Comparison of ENCODE assay signal across 8 cellular contexts in the genomic region with DNA sequence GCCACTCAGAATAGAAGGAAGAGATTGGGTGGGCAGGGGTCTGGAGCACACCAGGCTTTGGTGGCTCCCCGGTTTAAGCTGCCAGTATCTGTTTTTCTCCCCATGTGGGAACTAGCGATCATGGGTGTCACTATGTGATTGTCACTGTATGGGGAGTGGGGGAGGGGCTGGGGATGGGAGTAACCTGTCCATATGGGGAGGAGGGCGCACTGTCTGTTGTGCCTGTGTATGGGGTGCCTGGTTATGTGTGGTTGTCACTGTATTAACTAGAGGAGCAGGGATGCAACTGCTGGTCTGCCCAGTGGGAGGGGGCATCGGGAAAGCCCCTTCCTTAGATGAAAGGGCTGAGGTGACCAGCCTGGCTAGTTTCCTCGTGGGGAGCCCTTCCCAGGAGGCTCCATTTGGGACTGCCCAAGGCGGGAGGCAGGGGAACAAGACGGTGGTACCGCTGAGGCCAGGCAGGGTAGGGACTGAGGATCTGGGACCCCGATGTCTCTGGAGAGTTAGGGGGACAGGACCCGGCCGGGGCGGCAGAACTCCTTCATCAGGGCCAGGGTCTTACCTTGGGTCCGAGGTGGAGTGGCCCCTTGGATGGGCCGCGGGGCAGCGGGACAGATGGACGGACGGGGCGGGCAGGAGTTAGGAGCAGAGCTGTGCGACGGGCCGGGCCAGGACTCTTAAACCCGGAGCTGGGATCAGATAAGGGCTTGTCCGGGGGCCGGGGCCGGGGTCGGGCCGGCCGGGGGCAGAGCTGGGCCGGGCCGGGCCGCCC. TPM values are rescaled to one million over a fixed set of nuclear protein-coding genes. Genes with fewer than 3 reads are reported as not detected.
DNase-seq lines count a peak whose midpoint lies in the region; TF ChIP-seq lines count a peak whose summit lies in the region.

Gene KCNJ10 (minus strand): TSS at position 701 of the 772 bp plus-strand sequence. CDS start 27,628 bp downstream, outside the sequence.

- CTCF ChIA-PET in Caco-2 (lab: Charles Lee): interaction anchor here (0.7 to 1.3 kb wide), 3 partner anchors 9 to 24 kb away, joined by 3 to 4 read pairs (median 4); no protein-coding TSS in a partner anchor

- peak within 1 kb of the TSS; percentile 57 for H3K4me3 ChIP-seq in Caco-2 (ENCODE audit: low read depth, low read length)
- H3K4me3 ChIP-seq in Peyer's patch: peak within 1 kb of the TSS; percentile 42 to 55 (median 53)
- peak within 1 kb of the TSS; percentile 33 to 40 for H3K4me3 ChIP-seq in esophagus (ENCODE audit: low read depth in 1 of 2, low read length in 2 of 2)

- H3K4me1 ChIP-seq in Caco-2 (peaks cover 8% of the 10 kb centered on the region), Peyer's patch (peaks cover 0 to 8% (median 4%) of the 10 kb centered on the region in 4 donors), esophagus (ENCODE audit: control insufficient read depth in 2 of 2, insufficient read depth in 2 of 2, low read length in 1 of 2) (peaks cover 2 to 5% of the 10 kb centered on the region in 2 donors)

- DNase-seq in Caco-2: peak in 1 of 2 experiments; percentile 10
- DNase-seq in Peyer's patch: no peak
- DNase-seq in osteocyte (ENCODE audit: extremely low spot score, unreplicated experiment): no peak
- DNase-seq in GM20000 (ENCODE audit: low spot score): no peak
- no peak for DNase-seq in foreskin melanocyte
- no peak for DNase-seq in UCSD-AML1 (lab: John Stamatoyannopoulos, UW; ENCODE audit: unreplicated experiment)
- DNase-seq in cerebellar nuclear complex (lab: John Stamatoyannopoulos, UW): no peak

- TF ChIP-seq CTCF in Caco-2 (IDR thresholded peaks at IDR 0.05; ENCODE audit: insufficient read depth in 1 of 2, low read depth in 1 of 2, low read length in 1 of 2, severe bottlenecking in 1 of 2, unreplicated experiment in 1 of 2): no peak
- no peak for TF ChIP-seq CTCF in Peyer's patch (IDR thresholded peaks at IDR 0.05)
- TF ChIP-seq CTCF in osteocyte (IDR thresholded peaks at IDR 0.05): no peak
- TF ChIP-seq CTCF in GM20000 (IDR thresholded peaks at IDR 0.05; ENCODE audit: extremely low read depth, missing control alignments): no peak

- H3K27ac Mint-ChIP-seq in Caco-2 (ENCODE audit: unreplicated experiment): no peak within 1 kb of the TSS
- H3K27ac Mint-ChIP-seq in osteocyte (ENCODE audit: unreplicated experiment): no peak within 1 kb of the TSS

- no peak for TF ChIP-seq POLR2A in Peyer's patch (IDR thresholded peaks at IDR 0.05)

- H3K36me3 Mint-ChIP-seq in Caco-2 (ENCODE audit: insufficient read depth, unreplicated experiment) (peaks cover 9% of the 10 kb centered on the region), osteocyte (ENCODE audit: unreplicated experiment) (no peaks in the 10 kb centered on the region)

- H3K9me3 ChIP-seq in Caco-2 (no peaks in the 10 kb centered on the region), Peyer's patch (no peaks in the 10 kb centered on the region), esophagus (ENCODE audit: control insufficient read depth in 2 of 2, insufficient read depth in 1 of 2, low read depth in 1 of 2, low read length in 1 of 2) (no peaks in the 10 kb centered on the region)

- H3K4me1 Mint-ChIP-seq in Caco-2 (ENCODE audit: low read depth, unreplicated experiment) (no peaks in the 10 kb centered on the region), osteocyte (ENCODE audit: unreplicated experiment) (peaks cover 7% of the 10 kb centered on the region)

- H3K27me3 Mint-ChIP-seq in Caco-2 (ENCODE audit: insufficient read depth, unreplicated experiment) (peaks cover 15% of the 10 kb centered on the region), osteocyte (ENCODE audit: unreplicated experiment) (peaks cover 80% of the 10 kb centered on the region)

- H3K9me3 Mint-ChIP-seq in Caco-2 (ENCODE audit: unreplicated experiment) (no peaks in the 10 kb centered on the region), osteocyte (ENCODE audit: unreplicated experiment) (no peaks in the 10 kb centered on the region)

- BruUV-seq in Caco-2 (replicated peaks; lab: Mats Ljungman, UMichigan): no TSS peak

- H3K4me3 Mint-ChIP-seq in Caco-2 (ENCODE audit: unreplicated experiment) (peak within 1 kb of the TSS; percentile 92), osteocyte (ENCODE audit: unreplicated experiment) (peak within 1 kb of the TSS; percentile 92)

- POLR2A ChIA-PET in Caco-2 (lab: Charles Lee): no interaction called here

- H3K27me3 ChIP-seq in Caco-2 (replicated peaks; ENCODE audit: control insufficient read depth, insufficient read depth, low read length) (no peaks in the 10 kb centered on the region), Peyer's patch (no peaks in the 10 kb centered on the region), esophagus (ENCODE audit: control insufficient read depth in 1 of 2, insufficient read depth in 2 of 2, low read length in 2 of 2) (no peaks in the 10 kb centered on the region)

- no peak within 1 kb of the TSS for H3K27ac ChIP-seq in Peyer's patch
- no peak within 1 kb of the TSS for H3K27ac ChIP-seq in esophagus (ENCODE audit: low read depth in 2 of 2, low read length in 1 of 2)

- WGBS in esophagus, 2 donors: 13% methylated on average over 31 to 32 of the region's 32 CpGs

- intact Hi-C loops in Caco-2 (cut with micrococcal nuclease; ENCODE audit: unreplicated experiment): loop anchor here (1.0 to 2.0 kb wide), 2 partner anchors 8 to 23 kb away; no protein-coding TSS in a partner anchor

- H3K36me3 ChIP-seq in Caco-2 (ENCODE audit: control insufficient read depth, insufficient read depth, low read length) (no peaks in the 10 kb centered on the region), Peyer's patch (no peaks in the 10 kb centered on the region), esophagus (ENCODE audit: control insufficient read depth in 2 of 2, insufficient read depth in 2 of 2, low read length in 1 of 2) (no peaks in the 10 kb centered on the region)

RNA-seq across cellular contexts. Expression of gene KCNJ10, which starts in this region (rescaled TPM):
- 0.58 and 0.68 TPM in 2 replicates for total RNA-seq in Caco-2 (2022)
- total RNA-seq in Peyer's patch: not detected
- not detected for polyA plus RNA-seq in esophagus
- total RNA-seq in osteocyte: not detected in 2 replicates
